In genomic region chr3:16442730-16443129, GRCh38 we compare ENCODE assay signal across 20 cellular contexts.
DNase-seq lines count a peak whose midpoint lies in the region; ATAC-seq, FAIRE-seq and TF ChIP-seq lines count a peak whose summit lies in the region.
"Had no signal": no experiment of that assay in that cellular context is flagged by ENCODE, and none has a peak within 500 bp of the region (broad histone marks: within the 10 kb centered on the region; RNA-seq: fewer than 3 reads in every experiment).

No MANE protein-coding gene starts in this region.

- peak overlapping the region; percentile 59 for H3K4me3 ChIP-seq in DOHH2 (ENCODE audit: low read length)
- no peak overlapping the region for H3K4me3 ChIP-seq in OCI-LY1 (ENCODE audit: low read depth, low read length, poor library complexity, severe bottlenecking)
- H3K4me3 ChIP-seq in mesenchymal stem cell (ENCODE audit: insufficient read depth in 1 of 2, low read depth in 1 of 2, low read length in 2 of 2), result no peak overlapping the region
- H3K4me3 ChIP-seq in lower lobe of right lung, result no peak overlapping the region
- H3K4me3 ChIP-seq: BLaER1, GM12878, GM23338 had no signal

- no peaks in the 10 kb centered on the region for H3K9me3 ChIP-seq in DOHH2 (ENCODE audit: control insufficient read depth, insufficient read depth, low read length)
- H3K9me3 ChIP-seq in OCI-LY1 (ENCODE audit: low read length), result no peaks in the 10 kb centered on the region
- no peaks in the 10 kb centered on the region for H3K9me3 ChIP-seq in mesenchymal stem cell (ENCODE audit: control insufficient read depth, low read length)
- H3K9me3 ChIP-seq in lower lobe of right lung, result no peaks in the 10 kb centered on the region
- H3K9me3 ChIP-seq: BLaER1 had no signal

- no peak overlapping the region for H2AFZ ChIP-seq in OCI-LY1 (ENCODE audit: low read length)
- no peak overlapping the region for H2AFZ ChIP-seq in mesenchymal stem cell (ENCODE audit: low read depth, low read length)
- H2AFZ ChIP-seq: GM23338 had no signal

- H3K36me3 ChIP-seq in DOHH2 (ENCODE audit: control insufficient read depth, low read length) (peaks cover 88% of the 10 kb centered on the region), OCI-LY1 (ENCODE audit: insufficient read depth, low read length) (peaks cover 53% of the 10 kb centered on the region), mesenchymal stem cell (ENCODE audit: control insufficient read depth in 1 of 2, insufficient read depth in 2 of 2, low read depth in 1 of 2, low read length in 2 of 2) (peaks cover 0 to 3% of the 10 kb centered on the region in 2 experiments), lower lobe of right lung (no peaks in the 10 kb centered on the region)

- H2BK120ac ChIP-seq in mesenchymal stem cell (ENCODE audit: low read depth, low read length), result no peak overlapping the region

- H3K27me3 ChIP-seq in DOHH2 (ENCODE audit: control insufficient read depth, low read length) (no peaks in the 10 kb centered on the region), OCI-LY1 (ENCODE audit: insufficient read depth, low read length) (no peaks in the 10 kb centered on the region), mesenchymal stem cell (ENCODE audit: control insufficient read depth in 1 of 2, insufficient read depth in 1 of 2, low read length in 2 of 2) (no peaks in the 10 kb centered on the region), lower lobe of right lung (ENCODE audit: low read depth) (no peaks in the 10 kb centered on the region)
- H3K27me3 ChIP-seq: BLaER1 had no signal

- H3K9ac ChIP-seq in OCI-LY1 (ENCODE audit: low read length) (no peak overlapping the region; the same call in 1 of the 2 replicates), mesenchymal stem cell (ENCODE audit: low read length) (no peak overlapping the region)
- H3K9ac ChIP-seq: BLaER1 had no signal

- H3K79me2 ChIP-seq in DOHH2 (ENCODE audit: control insufficient read depth, low read length) (peaks cover 100% of the 10 kb centered on the region), OCI-LY1 (ENCODE audit: insufficient read depth, low read length) (peaks cover 83% of the 10 kb centered on the region)

- no peak for DNase-seq in GM19239 (ENCODE audit: insufficient read length, low spot score)
- no peak for DNase-seq in glutamatergic neuron
- no peak for DNase-seq in mesenchymal stem cell
- no peak for DNase-seq in lower lobe of right lung
- no peak for DNase-seq in stimulated activated CD4-positive, alpha-beta T cell treated with anti-CD3 and anti-CD28 coated beads, Interleukin-1b, Interleukin-23, amount 100 ng/mL, for 48 hours
- no peak for DNase-seq in NCI-H446 (lab: John Stamatoyannopoulos, UW)
- DNase-seq: 8988T; CD4-positive, alpha-beta memory T cell; DMS153; DMS79 treated with DMSO at 0.1 percent for 48 hours; EL; H7 had no signal

- H4K20me1 ChIP-seq in DOHH2 (ENCODE audit: control insufficient read depth, insufficient read depth, low read depth, low read length), result no peaks in the 10 kb centered on the region
- H4K20me1 ChIP-seq in OCI-LY1 (ENCODE audit: insufficient read depth, low read length), result no peaks in the 10 kb centered on the region

- H3K27ac ChIP-seq in DOHH2 (ENCODE audit: low read depth, low read length), result peak overlapping the region; percentile 100
- peak overlapping the region; percentile 99 for H3K27ac ChIP-seq in OCI-LY1 (ENCODE audit: low read depth, low read length, poor library complexity, severe bottlenecking)
- no peak overlapping the region for H3K27ac ChIP-seq in mesenchymal stem cell (ENCODE audit: low read length, poor library complexity, severe bottlenecking)
- H3K27ac ChIP-seq in lower lobe of right lung, result no peak overlapping the region
- H3K27ac ChIP-seq: BLaER1 had no signal

- peak overlapping the region; percentile 7 for H3K27ac Mint-ChIP-seq in glutamatergic neuron (ENCODE audit: unreplicated experiment)
- H3K27ac Mint-ChIP-seq: CD14-positive monocyte, GM23338 had no signal

- no peaks in the 10 kb centered on the region for H3K9me3 Mint-ChIP-seq in glutamatergic neuron (ENCODE audit: unreplicated experiment)
- H3K9me3 Mint-ChIP-seq: CD14-positive monocyte; CD4-positive, alpha-beta memory T cell; GM23338 had no signal

- peaks cover 22% of the 10 kb centered on the region for H3K79me1 ChIP-seq in mesenchymal stem cell (replicated peaks; ENCODE audit: low read length, poor library complexity, severe bottlenecking)

- H3K4me1 Mint-ChIP-seq in glutamatergic neuron (ENCODE audit: low read depth, unreplicated experiment), result peaks cover 47% of the 10 kb centered on the region

- no peak overlapping the region for H3K14ac ChIP-seq in mesenchymal stem cell (ENCODE audit: low read length in 2 of 2)

- no peak overlapping the region for H3K23ac ChIP-seq in mesenchymal stem cell (ENCODE audit: low read length in 2 of 2)

- H4K91ac ChIP-seq in mesenchymal stem cell (ENCODE audit: low read length), result no peak overlapping the region

- H2BK15ac ChIP-seq in mesenchymal stem cell (ENCODE audit: low read depth, poor library complexity, severe bottlenecking), result no peak overlapping the region

- H3K4me2 ChIP-seq in DOHH2 (ENCODE audit: low read length), result peak overlapping the region; percentile 74
- H3K4me2 ChIP-seq in OCI-LY1 (ENCODE audit: low read length), result no peak overlapping the region; the same call in 1 of the 2 replicates
- no peak overlapping the region for H3K4me2 ChIP-seq in mesenchymal stem cell (ENCODE audit: low read length, poor library complexity, severe bottlenecking)
- H3K4me2 ChIP-seq: BLaER1, GM23338 had no signal

- no peak overlapping the region for H4K8ac ChIP-seq in mesenchymal stem cell (ENCODE audit: low read length)

- H3K9me2 ChIP-seq in DOHH2 (replicated peaks; ENCODE audit: control insufficient read depth, low read length) (no peaks in the 10 kb centered on the region), OCI-LY1 (ENCODE audit: low read depth, low read length) (no peaks in the 10 kb centered on the region)

- H3K4ac ChIP-seq in mesenchymal stem cell (ENCODE audit: low read depth in 1 of 2, low read length in 2 of 2), result no peak overlapping the region

- H3F3A ChIP-seq in DOHH2 (ENCODE audit: control insufficient read depth, insufficient read depth) (peaks cover 81% of the 10 kb centered on the region), OCI-LY1 (ENCODE audit: insufficient read depth, low read length) (no peaks in the 10 kb centered on the region)

- no peaks in the 10 kb centered on the region for H3K36me3 Mint-ChIP-seq in glutamatergic neuron (ENCODE audit: unreplicated experiment)

- no peak overlapping the region for H3K18ac ChIP-seq in mesenchymal stem cell (ENCODE audit: low read depth in 1 of 2, low read length in 2 of 2)

- H2BK5ac ChIP-seq in mesenchymal stem cell (ENCODE audit: low read depth, low read length, poor library complexity, severe bottlenecking), result no peak overlapping the region

- peaks cover 4% of the 10 kb centered on the region for H3K27me3 Mint-ChIP-seq in glutamatergic neuron (ENCODE audit: unreplicated experiment)
- H3K27me3 Mint-ChIP-seq: CD4-positive, alpha-beta memory T cell had no signal

- peak; percentile 78 for FAIRE-seq in GM19239 (lab: Jason Lieb, UNC)
- FAIRE-seq: GM12878, HTR-8/SVneo had no signal

- H3K4me1 ChIP-seq in DOHH2 (ENCODE audit: control insufficient read depth, low read length) (peaks cover 100% of the 10 kb centered on the region), OCI-LY1 (ENCODE audit: insufficient read depth, low read length, severe bottlenecking) (peaks cover 100% of the 10 kb centered on the region), mesenchymal stem cell (ENCODE audit: control insufficient read depth, insufficient read depth, low read depth, low read length) (peaks cover 2% of the 10 kb centered on the region), lower lobe of right lung (peaks cover 28% of the 10 kb centered on the region)

- no CpG with 5 or more reads among the region's 1 CpG for WGBS in mesenchymal stem cell

- no peak overlapping the region for H3K4me3 Mint-ChIP-seq in glutamatergic neuron (ENCODE audit: unreplicated experiment)
- H3K4me3 Mint-ChIP-seq: CD14-positive monocyte; CD4-positive, alpha-beta memory T cell; GM23338 had no signal

- ATAC-seq in lower lobe of right lung, result no peak
- ATAC-seq: GM12878, GM23338, HCT116 had no signal

- TF ChIP-seq CTCF in DOHH2 (IDR thresholded peaks at IDR 0.05; ENCODE audit: low read depth, low read length, poor library complexity, severe bottlenecking) (no peak), OCI-LY1 (IDR thresholded peaks at IDR 0.05; ENCODE audit: low read length) (no peak), glutamatergic neuron (IDR thresholded peaks at IDR 0.05; ENCODE audit: partially characterized antibody, unreplicated experiment) (no peak), lower lobe of right lung (IDR thresholded peaks at IDR 0.05) (no peak)

- intact Hi-C loops in lower lobe of right lung (cut with DNase I), result no loop called here

- H2BK12ac ChIP-seq in mesenchymal stem cell (ENCODE audit: low read length in 2 of 2), result no peak overlapping the region

- no peak overlapping the region for H2AK5ac ChIP-seq in mesenchymal stem cell (ENCODE audit: low read length, severe bottlenecking)

Comparison
In these comparisons a context has a peak if more than half of its experiments do, and no peak if none do; other contexts are left out.
1. H3K27ac ChIP-seq: peak in DOHH2 (single experiment) and OCI-LY1 (single experiment); none in mesenchymal stem cell (single experiment) and lower lobe of right lung (single experiment).